In the genomic region with DNA sequence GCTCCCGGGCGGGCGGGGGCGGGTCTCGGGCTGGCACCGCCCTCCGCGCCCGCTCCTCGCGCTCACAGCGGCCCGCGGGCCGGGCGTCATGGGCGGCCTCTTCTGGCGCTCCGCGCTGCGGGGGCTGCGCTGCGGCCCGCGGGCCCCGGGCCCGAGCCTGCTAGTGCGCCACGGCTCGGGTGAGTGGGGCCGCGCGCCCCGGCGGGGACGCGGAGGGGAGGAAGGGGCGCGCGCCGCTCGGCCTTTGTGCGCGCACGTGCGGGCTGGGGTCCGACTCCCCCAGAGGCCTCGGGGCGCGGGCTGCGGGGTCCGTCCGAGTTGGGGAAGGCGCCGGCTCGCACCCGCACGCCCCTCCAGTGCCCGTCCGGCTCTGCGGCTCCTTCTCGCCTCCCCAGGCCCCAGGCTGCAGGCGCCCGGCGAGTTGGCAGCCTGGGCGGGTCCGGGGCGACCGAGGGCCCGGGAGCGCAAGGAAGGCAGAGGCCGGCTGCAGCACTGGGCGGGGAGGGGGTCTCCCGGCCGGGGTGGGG, we compare ENCODE assay signal across 1 cellular context.
TF ChIP-seq lines count a peak whose summit lies in the region.

Gene NME4 (plus strand): TSS at position 65 of the 527 bp plus-strand sequence. CDS start 24 bp downstream, at position 89.

TF ChIP-seq in HepG2, 621 proteins besides CTCF, POLR2A, EP300 and RAD21 (continued from another document and continues in another):
- peak; percentile 61; the same call in 1 of the 2 replicates for TF ChIP-seq UBTF (CRISPR knock-in tag; IDR thresholded peaks at IDR 0.05)
- TF ChIP-seq ZC3H4 (CRISPR knock-in tag; IDR thresholded peaks at IDR 0.05; ENCODE audit: borderline replicate concordance): no peak
- no peak for TF ChIP-seq ZNF724P (CRISPR knock-in tag; IDR thresholded peaks at IDR 0.05; ENCODE audit: borderline replicate concordance)
- TF ChIP-seq CC2D1A (CRISPR knock-in tag; IDR thresholded peaks at IDR 0.05): no peak
- TF ChIP-seq ZC3H13 (CRISPR knock-in tag; IDR thresholded peaks at IDR 0.05): no peak
- peak; percentile 63; the same call in 1 of the 2 replicates for TF ChIP-seq ZFX (CRISPR knock-in tag; IDR thresholded peaks at IDR 0.05; ENCODE audit: low read depth)
- TF ChIP-seq, protein P1, sequence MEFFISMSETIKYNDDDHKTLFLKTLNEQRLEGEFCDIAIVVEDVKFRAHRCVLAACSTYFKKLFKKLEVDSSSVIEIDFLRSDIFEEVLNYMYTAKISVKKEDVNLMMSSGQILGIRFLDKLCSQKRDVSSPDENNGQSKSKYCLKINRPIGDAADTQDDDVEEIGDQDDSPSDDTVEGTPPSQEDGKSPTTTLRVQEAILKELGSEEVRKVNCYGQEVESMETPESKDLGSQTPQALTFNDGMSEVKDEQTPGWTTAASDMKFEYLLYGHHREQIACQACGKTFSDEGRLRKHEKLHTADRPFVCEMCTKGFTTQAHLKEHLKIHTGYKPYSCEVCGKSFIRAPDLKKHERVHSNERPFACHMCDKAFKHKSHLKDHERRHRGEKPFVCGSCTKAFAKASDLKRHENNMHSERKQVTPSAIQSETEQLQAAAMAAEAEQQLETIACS (CRISPR knock-in tag; IDR thresholded peaks at IDR 0.05): peak; percentile 84
- TF ChIP-seq, protein P2, sequence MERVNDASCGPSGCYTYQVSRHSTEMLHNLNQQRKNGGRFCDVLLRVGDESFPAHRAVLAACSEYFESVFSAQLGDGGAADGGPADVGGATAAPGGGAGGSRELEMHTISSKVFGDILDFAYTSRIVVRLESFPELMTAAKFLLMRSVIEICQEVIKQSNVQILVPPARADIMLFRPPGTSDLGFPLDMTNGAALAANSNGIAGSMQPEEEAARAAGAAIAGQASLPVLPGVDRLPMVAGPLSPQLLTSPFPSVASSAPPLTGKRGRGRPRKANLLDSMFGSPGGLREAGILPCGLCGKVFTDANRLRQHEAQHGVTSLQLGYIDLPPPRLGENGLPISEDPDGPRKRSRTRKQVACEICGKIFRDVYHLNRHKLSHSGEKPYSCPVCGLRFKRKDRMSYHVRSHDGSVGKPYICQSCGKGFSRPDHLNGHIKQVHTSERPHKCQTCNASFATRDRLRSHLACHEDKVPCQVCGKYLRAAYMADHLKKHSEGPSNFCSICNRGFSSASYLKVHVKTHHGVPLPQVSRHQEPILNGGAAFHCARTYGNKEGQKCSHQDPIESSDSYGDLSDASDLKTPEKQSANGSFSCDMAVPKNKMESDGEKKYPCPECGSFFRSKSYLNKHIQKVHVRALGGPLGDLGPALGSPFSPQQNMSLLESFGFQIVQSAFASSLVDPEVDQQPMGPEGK (CRISPR knock-in tag; IDR thresholded peaks at IDR 0.05): peak; percentile 41; the same call in 1 of the 2 replicates
- 0 out of 2 replicates have a peak, but pooled peaks have one; percentile 34 for TF ChIP-seq CREB3 (CRISPR knock-in tag; IDR thresholded peaks at IDR 0.05)
- no peak for TF ChIP-seq ZNF362 (CRISPR knock-in tag; IDR thresholded peaks at IDR 0.05; ENCODE audit: borderline replicate concordance)
- 0 out of 2 replicates have a peak, but pooled peaks have one; percentile 28 for TF ChIP-seq ZIK1 (CRISPR knock-in tag; IDR thresholded peaks at IDR 0.05; ENCODE audit: borderline replicate concordance, low read depth)
- TF ChIP-seq PLSCR1 (CRISPR knock-in tag; IDR thresholded peaks at IDR 0.05; ENCODE audit: borderline replicate concordance): no peak
- TF ChIP-seq, protein P3, sequence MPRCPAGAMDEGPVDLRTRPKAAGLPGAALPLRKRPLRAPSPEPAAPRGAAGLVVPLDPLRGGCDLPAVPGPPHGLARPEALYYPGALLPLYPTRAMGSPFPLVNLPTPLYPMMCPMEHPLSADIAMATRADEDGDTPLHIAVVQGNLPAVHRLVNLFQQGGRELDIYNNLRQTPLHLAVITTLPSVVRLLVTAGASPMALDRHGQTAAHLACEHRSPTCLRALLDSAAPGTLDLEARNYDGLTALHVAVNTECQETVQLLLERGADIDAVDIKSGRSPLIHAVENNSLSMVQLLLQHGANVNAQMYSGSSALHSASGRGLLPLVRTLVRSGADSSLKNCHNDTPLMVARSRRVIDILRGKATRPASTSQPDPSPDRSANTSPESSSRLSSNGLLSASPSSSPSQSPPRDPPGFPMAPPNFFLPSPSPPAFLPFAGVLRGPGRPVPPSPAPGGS (CRISPR knock-in tag; IDR thresholded peaks at IDR 0.05): no peak
- TF ChIP-seq, protein P4, sequence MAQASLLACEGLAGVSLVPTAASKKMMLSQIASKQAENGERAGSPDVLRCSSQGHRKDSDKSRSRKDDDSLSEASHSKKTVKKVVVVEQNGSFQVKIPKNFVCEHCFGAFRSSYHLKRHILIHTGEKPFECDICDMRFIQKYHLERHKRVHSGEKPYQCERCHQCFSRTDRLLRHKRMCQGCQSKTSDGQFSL (CRISPR knock-in tag; IDR thresholded peaks at IDR 0.05): peak; percentile 62
- TF ChIP-seq HBP1 (CRISPR knock-in tag; IDR thresholded peaks at IDR 0.05; ENCODE audit: low read depth): no peak
- TF ChIP-seq SRSF1 (optimal IDR thresholded peaks at IDR 0.05; ENCODE audit: low read depth, low read length): peak; percentile 21
- TF ChIP-seq SMC3 (IDR thresholded peaks at IDR 0.05; ENCODE audit: low read length): no peak
- TF ChIP-seq, protein P5, sequence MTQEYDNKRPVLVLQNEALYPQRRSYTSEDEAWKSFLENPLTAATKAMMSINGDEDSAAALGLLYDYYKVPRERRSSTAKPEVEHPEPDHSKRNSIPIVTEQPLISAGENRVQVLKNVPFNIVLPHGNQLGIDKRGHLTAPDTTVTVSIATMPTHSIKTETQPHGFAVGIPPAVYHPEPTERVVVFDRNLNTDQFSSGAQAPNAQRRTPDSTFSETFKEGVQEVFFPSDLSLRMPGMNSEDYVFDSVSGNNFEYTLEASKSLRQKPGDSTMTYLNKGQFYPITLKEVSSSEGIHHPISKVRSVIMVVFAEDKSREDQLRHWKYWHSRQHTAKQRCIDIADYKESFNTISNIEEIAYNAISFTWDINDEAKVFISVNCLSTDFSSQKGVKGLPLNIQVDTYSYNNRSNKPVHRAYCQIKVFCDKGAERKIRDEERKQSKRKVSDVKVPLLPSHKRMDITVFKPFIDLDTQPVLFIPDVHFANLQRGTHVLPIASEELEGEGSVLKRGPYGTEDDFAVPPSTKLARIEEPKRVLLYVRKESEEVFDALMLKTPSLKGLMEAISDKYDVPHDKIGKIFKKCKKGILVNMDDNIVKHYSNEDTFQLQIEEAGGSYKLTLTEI (CRISPR knock-in tag; conservative IDR thresholded peaks at IDR 0.05): no peak
- no peak for TF ChIP-seq SUZ12 (IDR thresholded peaks at IDR 0.05; ENCODE audit: low read depth, low read length)
- TF ChIP-seq PAWR (CRISPR knock-in tag; IDR thresholded peaks at IDR 0.05; ENCODE audit: borderline replicate concordance): no peak
- peak; percentile 76 for TF ChIP-seq RBFOX2 (IDR thresholded peaks at IDR 0.05; ENCODE audit: low read depth, low read length)
- TF ChIP-seq MAFF (IDR thresholded peaks at IDR 0.05; ENCODE audit: low read depth, low read length): no peak
- no peak for TF ChIP-seq SIX4 (CRISPR knock-in tag; IDR thresholded peaks at IDR 0.05)
- TF ChIP-seq HOXA5 (CRISPR knock-in tag; IDR thresholded peaks at IDR 0.05): no peak
- TF ChIP-seq SP4 (CRISPR knock-in tag; IDR thresholded peaks at IDR 0.05): peak; percentile 49; the same call in 1 of the 2 replicates
- no peak for TF ChIP-seq NFIB (CRISPR knock-in tag; IDR thresholded peaks at IDR 0.05; ENCODE audit: borderline replicate concordance)
- peak; percentile 18; the same call in 1 of the 2 replicates for TF ChIP-seq ZNF563 (CRISPR knock-in tag; IDR thresholded peaks at IDR 0.05)
- TF ChIP-seq, protein P6, sequence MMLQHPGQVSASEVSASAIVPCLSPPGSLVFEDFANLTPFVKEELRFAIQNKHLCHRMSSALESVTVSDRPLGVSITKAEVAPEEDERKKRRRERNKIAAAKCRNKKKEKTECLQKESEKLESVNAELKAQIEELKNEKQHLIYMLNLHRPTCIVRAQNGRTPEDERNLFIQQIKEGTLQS (CRISPR knock-in tag; IDR thresholded peaks at IDR 0.05): no peak
- no peak for TF ChIP-seq ZNF512B (CRISPR knock-in tag; IDR thresholded peaks at IDR 0.05; ENCODE audit: borderline replicate concordance)
- no peak for TF ChIP-seq NCOA2 (CRISPR knock-in tag; IDR thresholded peaks at IDR 0.05)
- TF ChIP-seq ZFY (CRISPR knock-in tag; IDR thresholded peaks at IDR 0.05): peak; percentile 86
- peak; percentile 68 for TF ChIP-seq BHLHE40 (IDR thresholded peaks at IDR 0.05; ENCODE audit: low read length)
